In the genomic region with DNA sequence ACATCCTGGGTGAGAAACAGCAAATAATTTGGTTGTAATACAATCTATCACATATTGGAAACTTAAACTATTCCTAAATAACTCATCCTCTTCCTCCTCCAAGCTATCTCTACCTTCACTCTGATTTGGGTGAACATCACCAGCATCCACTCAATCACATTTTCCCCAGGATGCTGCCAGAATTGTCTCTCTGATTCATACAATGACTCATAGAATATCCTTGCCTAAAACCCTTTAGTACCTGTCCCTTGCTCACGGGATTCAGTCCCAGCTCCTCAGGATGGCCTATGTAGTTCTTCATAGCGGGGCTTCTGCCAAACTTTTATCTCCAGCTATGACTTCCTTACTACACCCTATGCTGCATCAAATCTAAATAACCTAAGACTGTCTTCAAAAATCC, we compare ENCODE assay signal across 26 cellular contexts.
A peak's percentile ranks its signal among the peaks of the same experiment; 100 is the strongest.
DNase-seq lines count a peak whose midpoint lies in the region; ATAC-seq, FAIRE-seq and TF ChIP-seq lines count a peak whose summit lies in the region.
"Had no signal": no experiment of that assay in that cellular context is flagged by ENCODE, and none has a peak within 500 bp of the region (broad histone marks: within the 10 kb centered on the region; RNA-seq: fewer than 3 reads in every experiment).

No MANE protein-coding gene starts in this region.

- H3K4me3 Mint-ChIP-seq in activated T-cell treated with anti-CD3 and anti-CD28 coated beads, Interleukin-2, amount 50 U/mL, for 24 hours = no peak overlapping the region
- H3K4me3 Mint-ChIP-seq in astrocyte (ENCODE audit: unreplicated experiment) (no peak overlapping the region), type B pancreatic cell (no peak overlapping the region)
- H3K4me3 Mint-ChIP-seq: activated CD4-positive, alpha-beta T cell treated with anti-CD3 and anti-CD28 coated beads for 36 hours; CD4-positive, alpha-beta T cell; neural progenitor cell; stimulated activated memory B cell treated with anti-CD40 and anti-IgM and Interleukin-4, amounts not matched to agents 10 μg/mL and 1 μg/mL and 100 μg/mL, for 72 hours had no signal

- no peaks in the 10 kb centered on the region for H3K36me3 ChIP-seq in astrocyte (ENCODE audit: insufficient read depth, low read length)
- H3K36me3 ChIP-seq in osteoblast (ENCODE audit: insufficient read depth, low read length) = no peaks in the 10 kb centered on the region
- no peaks in the 10 kb centered on the region for H3K36me3 ChIP-seq in right lobe of liver
- H3K36me3 ChIP-seq: brain microvascular endothelial cell, neural progenitor cell had no signal

- peaks cover 46% of the 10 kb centered on the region for H3K27me3 Mint-ChIP-seq in activated T-cell treated with anti-CD3 and anti-CD28 coated beads, Interleukin-2, amount 50 U/mL, for 24 hours
- H3K27me3 Mint-ChIP-seq in astrocyte (ENCODE audit: low read depth, unreplicated experiment) (no peaks in the 10 kb centered on the region), type B pancreatic cell (peaks cover 12% of the 10 kb centered on the region)

- no peak for ATAC-seq in right lobe of liver
- ATAC-seq: sciatic nerve; SK-N-SH treated with all-trans-retinoic acid at 6 μM for 48 hours; stimulated activated memory B cell treated with anti-CD40 and anti-IgM and Interleukin-4, amounts not matched to agents 10 μg/mL and 1 μg/mL and 100 μg/mL, for 72 hours had no signal

- intact Hi-C loops in right lobe of liver (cut with DNase I) = no loop called here

- peaks cover 24% of the 10 kb centered on the region for H3K4me1 ChIP-seq in astrocyte (ENCODE audit: insufficient read depth, low read length)
- peaks cover 47% of the 10 kb centered on the region for H3K4me1 ChIP-seq in osteoblast (ENCODE audit: insufficient read depth, low read length)
- H3K4me1 ChIP-seq in right lobe of liver = no peaks in the 10 kb centered on the region

- no peaks in the 10 kb centered on the region for H3K9me3 Mint-ChIP-seq in activated T-cell treated with anti-CD3 and anti-CD28 coated beads, Interleukin-2, amount 50 U/mL, for 24 hours
- H3K9me3 Mint-ChIP-seq in astrocyte (ENCODE audit: unreplicated experiment) (peaks cover 2% of the 10 kb centered on the region), type B pancreatic cell (peaks cover 13% of the 10 kb centered on the region)
- H3K9me3 Mint-ChIP-seq: CD4-positive, alpha-beta T cell had no signal

- no peak overlapping the region for H3K9ac ChIP-seq in astrocyte (ENCODE audit: low read length)
- H3K9ac ChIP-seq: neural progenitor cell had no signal

- WGBS in right lobe of liver (ENCODE audit: insufficient coverage, low coverage, low lambda C conversion rate, missing lambda C conversion rate) = 48% methylated on average over 2 of the region's 2 CpGs

- H2AFZ ChIP-seq in astrocyte (ENCODE audit: low read depth, low read length) = no peak overlapping the region
- no peak overlapping the region for H2AFZ ChIP-seq in osteoblast (ENCODE audit: low read length)
- H2AFZ ChIP-seq: neural progenitor cell had no signal

- H4K20me1 ChIP-seq in astrocyte (ENCODE audit: insufficient read depth, low read length) (no peaks in the 10 kb centered on the region), osteoblast (ENCODE audit: insufficient read depth, low read length) (no peaks in the 10 kb centered on the region)

- H3K79me2 ChIP-seq in astrocyte (ENCODE audit: insufficient read depth, low read length) (no peaks in the 10 kb centered on the region), osteoblast (ENCODE audit: insufficient read depth, low read length) (no peaks in the 10 kb centered on the region)

- no peak overlapping the region for H3K4me3 ChIP-seq in astrocyte (ENCODE audit: insufficient read depth, low read depth, low read length)
- no peak overlapping the region for H3K4me3 ChIP-seq in osteoblast (ENCODE audit: insufficient read depth, low read length)
- H3K4me3 ChIP-seq in right lobe of liver = no peak overlapping the region
- H3K4me3 ChIP-seq: neural progenitor cell had no signal

- DNase-seq in activated T-cell treated with anti-CD3 and anti-CD28 coated beads, Interleukin-2, amount 50 U/mL, for 24 hours = no peak
- no peak for DNase-seq in activated T-cell treated with anti-CD3 and anti-CD28 coated beads, Interleukin-2, amount 50 U/mL, for 1 hour
- DNase-seq in M059J (ENCODE audit: low read depth) = peak; percentile 20
- DNase-seq in astrocyte (ENCODE audit: low read depth) = peak; percentile 14
- DNase-seq in osteoblast (ENCODE audit: insufficient read length, low spot score, missing footprints) = no peak
- no peak for DNase-seq in right lobe of liver
- DNase-seq in type B pancreatic cell (ENCODE audit: extremely low spot score, unreplicated experiment) = no peak
- no peak for DNase-seq in DMS 273 (lab: John Stamatoyannopoulos, UW; ENCODE audit: unreplicated experiment)
- DNase-seq: activated gamma-delta T cell; activated T-cell treated with anti-CD3 and anti-CD28 coated beads for 4 hours; AML-193; brain microvascular endothelial cell; CD4-positive, alpha-beta T cell; GOT3; IMR-90; NCI-H2081; NCI-H774; posterior cingulate gyrus; stimulated activated CD4-positive, alpha-beta T cell treated with anti-CD3 and anti-CD28 coated beads, Interleukin-4, amount 100 ng/mL, for 4 hours had no signal

- no peak overlapping the region for H3K27ac ChIP-seq in astrocyte (ENCODE audit: low read depth, low read length)
- peak overlapping the region; percentile 36 for H3K27ac ChIP-seq in osteoblast (ENCODE audit: low read depth, low read length)
- no peak overlapping the region for H3K27ac ChIP-seq in right lobe of liver
- H3K27ac ChIP-seq: 22Rv1, brain microvascular endothelial cell, neural progenitor cell had no signal

- H3K9me3 ChIP-seq in astrocyte (ENCODE audit: insufficient read depth, low read depth, low read length) (no peaks in the 10 kb centered on the region), osteoblast (ENCODE audit: low read depth, low read length) (no peaks in the 10 kb centered on the region), right lobe of liver (no peaks in the 10 kb centered on the region)

- H3K27me3 ChIP-seq in astrocyte (ENCODE audit: insufficient read depth, low read length) = no peaks in the 10 kb centered on the region
- H3K27me3 ChIP-seq in osteoblast (ENCODE audit: insufficient read depth, low read length) = no peaks in the 10 kb centered on the region
- H3K27me3 ChIP-seq in right lobe of liver = no peaks in the 10 kb centered on the region
- H3K27me3 ChIP-seq: brain microvascular endothelial cell, neural progenitor cell had no signal

- no peaks in the 10 kb centered on the region for H3K36me3 Mint-ChIP-seq in activated T-cell treated with anti-CD3 and anti-CD28 coated beads, Interleukin-2, amount 50 U/mL, for 24 hours (ENCODE audit: low read depth)
- H3K36me3 Mint-ChIP-seq in astrocyte (ENCODE audit: low read depth, unreplicated experiment) (no peaks in the 10 kb centered on the region), type B pancreatic cell (peaks cover 14% of the 10 kb centered on the region)
- H3K36me3 Mint-ChIP-seq: neural progenitor cell; stimulated activated memory B cell treated with anti-CD40 and anti-IgM and Interleukin-4, amounts not matched to agents 10 μg/mL and 1 μg/mL and 100 μg/mL, for 72 hours had no signal

- H3K4me1 Mint-ChIP-seq in activated T-cell treated with anti-CD3 and anti-CD28 coated beads, Interleukin-2, amount 50 U/mL, for 24 hours (ENCODE audit: low read depth) = peaks cover 30% of the 10 kb centered on the region
- H3K4me1 Mint-ChIP-seq in astrocyte (ENCODE audit: low read depth, unreplicated experiment) = peaks cover 28% of the 10 kb centered on the region
- H3K4me1 Mint-ChIP-seq in type B pancreatic cell (ENCODE audit: unreplicated experiment) = no peaks in the 10 kb centered on the region
- H3K4me1 Mint-ChIP-seq: neural progenitor cell; stimulated activated memory B cell treated with anti-CD40 and anti-IgM and Interleukin-4, amounts not matched to agents 10 μg/mL and 1 μg/mL and 100 μg/mL, for 72 hours had no signal

- TF ChIP-seq CTCF in astrocyte (IDR thresholded peaks at IDR 0.05; ENCODE audit: insufficient read depth, low read depth, low read length) = no peak
- no peak for TF ChIP-seq CTCF in osteoblast (IDR thresholded peaks at IDR 0.05; ENCODE audit: extremely low read depth, low read depth, low read length)
- no peak for TF ChIP-seq CTCF in right lobe of liver (IDR thresholded peaks at IDR 0.05)
- no peak for TF ChIP-seq CTCF in type B pancreatic cell (conservative IDR thresholded peaks at IDR 0.05)

- TF ChIP-seq POLR2A in right lobe of liver (IDR thresholded peaks at IDR 0.05) = no peak

- no peak for FAIRE-seq in astrocyte (lab: Jason Lieb, UNC)
- FAIRE-seq: endothelial cell of umbilical vein had no signal

- H3K4me2 ChIP-seq in astrocyte (ENCODE audit: low read length) = no peak overlapping the region
- peak overlapping the region; percentile 30 for H3K4me2 ChIP-seq in osteoblast (ENCODE audit: insufficient read depth, low read length)
- H3K4me2 ChIP-seq: neural progenitor cell had no signal

- H3K27ac Mint-ChIP-seq in activated T-cell treated with anti-CD3 and anti-CD28 coated beads, Interleukin-2, amount 50 U/mL, for 24 hours = peak overlapping the region; percentile 23
- H3K27ac Mint-ChIP-seq in astrocyte (ENCODE audit: unreplicated experiment) = no peak overlapping the region
- no peak overlapping the region for H3K27ac Mint-ChIP-seq in type B pancreatic cell
- H3K27ac Mint-ChIP-seq: activated CD4-positive, alpha-beta T cell treated with anti-CD3 and anti-CD28 coated beads for 36 hours; CD4-positive, alpha-beta T cell; neural progenitor cell; stimulated activated memory B cell treated with anti-CD40 and anti-IgM and Interleukin-4, amounts not matched to agents 10 μg/mL and 1 μg/mL and 100 μg/mL, for 72 hours had no signal

Comparison
In these comparisons a context has a peak if more than half of its experiments do, and no peak if none do; other contexts are left out.
1. DNase-seq: peak in M059J (single experiment) and astrocyte (single experiment); none in activated T-cell treated with anti-CD3 and anti-CD28 coated beads, Interleukin-2, amount 50 U/mL, for 24 hours (single experiment), activated T-cell treated with anti-CD3 and anti-CD28 coated beads, Interleukin-2, amount 50 U/mL, for 1 hour (single experiment), osteoblast (single experiment), right lobe of liver (0 of 3), type B pancreatic cell (single experiment) and DMS 273 (single experiment).